Comparison of ENCODE assay signal across 34 cellular contexts in the genomic region with DNA sequence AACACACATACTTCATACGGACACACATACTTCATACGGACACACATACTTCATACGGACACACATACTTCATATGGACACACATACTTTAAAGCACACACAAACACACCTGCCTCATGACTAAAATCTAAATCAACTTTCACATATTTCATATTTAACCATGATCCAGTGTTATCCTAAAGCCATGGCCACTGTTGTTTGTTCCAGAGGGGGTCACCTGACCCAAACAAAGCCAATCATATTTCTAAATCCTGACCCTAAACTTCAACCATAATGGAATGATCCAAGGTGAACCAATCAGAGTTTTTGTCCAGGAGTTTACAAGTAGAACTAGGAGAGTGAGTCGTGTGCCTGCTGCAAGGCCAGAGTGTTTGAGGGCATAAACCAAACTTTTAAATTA.
"Had no signal": no experiment of that assay in that cellular context is flagged by ENCODE, and none has a peak within 500 bp of the region (broad histone marks: within the 10 kb centered on the region; RNA-seq: fewer than 3 reads in every experiment).

No MANE protein-coding gene starts in this region.

- DNase-seq: activated effector memory CD4-positive, alpha-beta T cell treated with anti-CD3 and anti-CD28 coated beads, Interleukin-2, amount 50 U/mL, for 16 hours; activated effector memory CD4-positive, alpha-beta T cell treated with Interleukin-2 at 50 U/mL for 16 hours; activated gamma-delta T cell; activated gamma-delta T cell treated with Interleukin-2 at 50 U/mL for 16 hours; activated naive CD4-positive, alpha-beta T cell; activated naive CD4-positive, alpha-beta T cell treated with anti-CD3 and anti-CD28 coated beads for 36 hours; activated naive CD4-positive, alpha-beta T cell treated with anti-CD3 and anti-CD28 coated beads, Interleukin-2, amount 10 ng/mL, durations not matched to agents 7 days and 5 days; activated naive CD4-positive, alpha-beta T cell treated with anti-CD3 and anti-CD28 coated beads, Interleukin-2, amount 50 U/mL, for 16 hours; activated naive CD4-positive, alpha-beta T cell treated with Interleukin-2 at 50 U/mL for 16 hours; activated naive CD8-positive, alpha-beta T cell treated with anti-CD3 and anti-CD28 coated beads for 36 hours; activated naive CD8-positive, alpha-beta T cell treated with anti-CD3 and anti-CD28 coated beads, Interleukin-2, amount 10 ng/mL, durations not matched to agents 7 days and 5 days; activated naive CD8-positive, alpha-beta T cell treated with anti-CD3 and anti-CD28 coated beads, Interleukin-2, amount 50 U/mL, for 24 hours; activated T-cell treated with anti-CD3 and anti-CD28 coated beads, Interleukin-2, amount 50 U/mL, for 1 hour; activated T-cell treated with anti-CD3 and anti-CD28 coated beads, Interleukin-2, amount 50 U/mL, for 24 hours; activated T-cell treated with anti-CD3 and anti-CD28 coated beads, Interleukin-2, amount 50 U/mL, for 4 hours; activated T-cell treated with anti-CD3 and anti-CD28 coated beads, Interleukin-2, amount 50 U/mL, for 48 hours; activated T-cell treated with anti-CD3 and anti-CD28 coated beads, Interleukin-2, amount 50 U/mL, for 72 hours; adrenal gland; amniotic stem cell; amygdala; anterior cingulate cortex; aorta; body of pancreas; brain microvascular endothelial cell; caudate nucleus; central memory CD4-positive, alpha-beta T cell; cerebellar nuclear complex had no signal

- H3K4me1 ChIP-seq: adrenal gland, ascending aorta, breast epithelium had no signal

- H3K36me3 ChIP-seq: adrenal gland, ascending aorta, brain microvascular endothelial cell, breast epithelium, cardiac muscle cell had no signal

- FAIRE-seq: astrocyte, bronchial epithelial cell had no signal

- H3K27me3 ChIP-seq: adrenal gland, ascending aorta, body of pancreas, brain microvascular endothelial cell, breast epithelium, cardiac muscle cell had no signal

- H3K9me3 ChIP-seq: adrenal gland, ascending aorta, body of pancreas, breast epithelium had no signal

- H3K27ac ChIP-seq: adrenal gland, ascending aorta, body of pancreas, brain microvascular endothelial cell, breast epithelium, cardiac muscle cell had no signal

- H3K4me3 ChIP-seq: adrenal gland, ascending aorta, body of pancreas, breast epithelium, cardiac muscle cell had no signal

- ATAC-seq: activated naive CD4-positive, alpha-beta T cell treated with anti-CD3 and anti-CD28 coated beads, Interleukin-2, amount 50 U/mL, for 72 hours; activated naive CD8-positive, alpha-beta T cell treated with anti-CD3 and anti-CD28 coated beads, Interleukin-2, amount 50 U/mL, for 24 hours; activated T-cell treated with anti-CD3 and anti-CD28 coated beads, Interleukin-2, amount 50 U/mL, for 4 hours; activated T-cell treated with anti-CD3 and anti-CD28 coated beads, Interleukin-2, amount 50 U/mL, for 72 hours; activated T-helper 17 cell treated with anti-CD3 and anti-CD28 coated beads, Interleukin-2, amount 50 U/mL, for 72 hours; body of pancreas had no signal
